ENCODE assay signal across 8 cellular contexts in genomic region chr13:79393564-79394249, GRCh38.
DNase-seq lines count a peak whose midpoint lies in the region; ATAC-seq and TF ChIP-seq lines count a peak whose summit lies in the region.

No MANE protein-coding gene starts in this region.

- 0 out of 2 replicates have a peak overlapping the region, but pooled peaks have one; percentile 4 for H3K9ac ChIP-seq in BLaER1

- DNase-seq in NCI-H345 treated with DMSO at 0.1 percent for 48 hours (lab: John Stamatoyannopoulos, UW; ENCODE audit: unreplicated experiment) = peak; percentile 92
- DNase-seq in nephron progenitor cell = peak; percentile 12
- no peak for DNase-seq in NK-92 treated with Interleukin-12 subunit alpha and Interleukin-12 subunit beta, amount 100 ng/mL, for 24 hours (lab: John Stamatoyannopoulos, UW)
- no peak for DNase-seq in amniotic stem cell (lab: John Stamatoyannopoulos, UW)

- H3K27ac ChIP-seq in BLaER1 = peak overlapping the region; percentile 49

- peak overlapping the region; percentile 97 for H3K27ac Mint-ChIP-seq in activated naive CD8-positive, alpha-beta T cell
- H3K27ac Mint-ChIP-seq in nephron progenitor cell = peak overlapping the region; percentile 86

- H3K4me1 Mint-ChIP-seq in activated naive CD8-positive, alpha-beta T cell (ENCODE audit: low read depth) = peaks cover 75% of the 10 kb centered on the region
- peaks cover 20% of the 10 kb centered on the region for H3K4me1 Mint-ChIP-seq in nephron progenitor cell

- peaks cover 74% of the 10 kb centered on the region for H3K36me3 ChIP-seq in BLaER1

- peak overlapping the region; percentile 85 for H3K4me3 Mint-ChIP-seq in activated naive CD8-positive, alpha-beta T cell
- no peak overlapping the region for H3K4me3 Mint-ChIP-seq in nephron progenitor cell

- TF ChIP-seq CTCF in nephron progenitor cell (IDR thresholded peaks at IDR 0.05) = no peak

- H4K20me1 ChIP-seq in BLaER1 = peaks cover 65% of the 10 kb centered on the region

- H3K4me3 ChIP-seq in BLaER1 = peak overlapping the region; percentile 28; the same call in 1 of the 2 replicates

- H3K4me1 ChIP-seq in BLaER1 = peaks cover 27% of the 10 kb centered on the region

- peaks cover 23% of the 10 kb centered on the region for H3K9me3 ChIP-seq in BLaER1

- H3K27me3 Mint-ChIP-seq in activated naive CD8-positive, alpha-beta T cell = no peaks in the 10 kb centered on the region
- peaks cover 2% of the 10 kb centered on the region for H3K27me3 Mint-ChIP-seq in nephron progenitor cell (ENCODE audit: low read depth, poor library complexity)

- peaks cover 22% of the 10 kb centered on the region for H3K36me3 Mint-ChIP-seq in activated naive CD8-positive, alpha-beta T cell
- H3K36me3 Mint-ChIP-seq in nephron progenitor cell (ENCODE audit: low read depth) = peaks cover 93% of the 10 kb centered on the region

- H3K4me2 ChIP-seq in BLaER1 = peak overlapping the region; percentile 69

- peak; percentile 83 for ATAC-seq in GM18907 (IDR thresholded peaks at IDR 0.05; ENCODE audit: unreplicated experiment)
- ATAC-seq in HG03066 (IDR thresholded peaks at IDR 0.05; ENCODE audit: low read depth, unreplicated experiment) = peak; percentile 75

- H3K27me3 ChIP-seq in BLaER1 = no peaks in the 10 kb centered on the region

- H3K9me3 Mint-ChIP-seq in activated naive CD8-positive, alpha-beta T cell (ENCODE audit: low read depth) = peaks cover 9% of the 10 kb centered on the region
- peaks cover 71% of the 10 kb centered on the region for H3K9me3 Mint-ChIP-seq in nephron progenitor cell

Comparison
In these comparisons a context has a peak if more than half of its experiments do, and no peak if none do; other contexts are left out.
1. DNase-seq: peak in NCI-H345 treated with DMSO at 0.1 percent for 48 hours (single experiment) and nephron progenitor cell (single experiment); none in NK-92 treated with Interleukin-12 subunit alpha and Interleukin-12 subunit beta, amount 100 ng/mL, for 24 hours (single experiment) and amniotic stem cell (single experiment).